Comparison of ENCODE assay signal across 12 cellular contexts in the genomic region with DNA sequence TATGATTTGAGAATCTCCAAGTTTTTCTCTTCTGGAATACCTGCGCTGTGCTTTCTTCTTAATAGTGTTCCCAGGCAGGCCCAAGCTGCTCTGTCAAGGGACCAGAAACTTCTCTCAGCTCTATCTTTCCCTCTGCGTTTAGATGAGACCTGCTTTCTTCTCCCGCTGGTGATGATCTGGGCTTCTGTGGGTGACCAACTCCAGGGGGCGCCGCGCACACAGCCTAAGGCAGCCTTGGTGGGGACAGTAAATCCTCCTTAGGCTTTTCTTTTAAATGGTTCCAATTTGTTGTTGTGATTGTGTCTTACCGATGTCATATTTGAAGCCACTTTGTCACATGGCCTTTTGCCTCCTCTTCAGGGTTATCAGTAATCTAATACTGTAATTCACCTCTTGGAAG.
DNase-seq lines count a peak whose midpoint lies in the region; ATAC-seq and TF ChIP-seq lines count a peak whose summit lies in the region.
"Had no signal": no experiment of that assay in that cellular context is flagged by ENCODE, and none has a peak within 500 bp of the region (broad histone marks: within the 10 kb centered on the region; RNA-seq: fewer than 3 reads in every experiment).

No MANE protein-coding gene starts in this region.

- no peak overlapping the region for H3K4me3 ChIP-seq in HFF-Myc (replicated peaks; ENCODE audit: low read depth, low read length)
- H3K4me3 ChIP-seq in adrenal gland = no peak overlapping the region

- no peak overlapping the region for H3K27ac Mint-ChIP-seq in nephron progenitor cell
- H3K27ac Mint-ChIP-seq: CD14-positive monocyte, natural killer cell had no signal

- H3K4me3 Mint-ChIP-seq in nephron progenitor cell = no peak overlapping the region
- H3K4me3 Mint-ChIP-seq: CD14-positive monocyte, natural killer cell had no signal

- peak; percentile 60 for DNase-seq in activated CD8-positive, alpha-beta memory T cell treated with anti-CD3 and anti-CD28 coated beads, Interleukin-2, amount 50 U/mL, for 48 hours
- no peak for DNase-seq in activated CD8-positive, alpha-beta memory T cell treated with anti-CD3 and anti-CD28 coated beads, Interleukin-2, amount 50 U/mL, for 4 hours
- DNase-seq in HFF-Myc (ENCODE audit: extremely low read depth, low read depth) (no peak), adrenal gland (peak in 5 of 7 donors; percentile 16 to 33 (median 21)), nephron progenitor cell (peak; percentile 9), GF-D8 (lab: John Stamatoyannopoulos, UW) (no peak), amniotic stem cell (lab: John Stamatoyannopoulos, UW) (no peak)
- DNase-seq: natural killer cell, NCI-H2227 treated with DMSO at 0.1 percent for 48 hours, SW 1271 had no signal

- TF ChIP-seq CTCF in HFF-Myc (IDR thresholded peaks at IDR 0.05; ENCODE audit: low read depth, low read length, missing control alignments) (peak; percentile 47), adrenal gland (IDR thresholded peaks at IDR 0.05) (peak in 4 of 6 experiments; percentile 10 to 24 (median 21)), nephron progenitor cell (IDR thresholded peaks at IDR 0.05) (peak; percentile 17)

- H3K4me1 ChIP-seq in adrenal gland (replicated peaks in 1 of 2) = peaks cover 0 to 7% of the 10 kb centered on the region in 2 donors

- no peaks in the 10 kb centered on the region for H3K36me3 ChIP-seq in adrenal gland (replicated peaks in 1 of 2)

- no peaks in the 10 kb centered on the region for H3K9me3 ChIP-seq in adrenal gland (replicated peaks in 1 of 3)

- peaks cover 22% of the 10 kb centered on the region for H3K4me1 Mint-ChIP-seq in nephron progenitor cell
- H3K4me1 Mint-ChIP-seq: CD14-positive monocyte had no signal

- H3K27ac ChIP-seq in adrenal gland = no peak overlapping the region

- no peaks in the 10 kb centered on the region for H3K9me3 Mint-ChIP-seq in nephron progenitor cell
- H3K9me3 Mint-ChIP-seq: natural killer cell had no signal

- 69 to 78% (median 74%) methylated on average over 7 of the region's 7 CpGs for WGBS in adrenal gland, 4 donors

- H3K27me3 ChIP-seq in adrenal gland = no peaks in the 10 kb centered on the region

- no peak for TF ChIP-seq POLR2A in adrenal gland (IDR thresholded peaks at IDR 0.05)

- intact Hi-C loops in adrenal gland (cut with DNase I) = loop anchor here in 1 of 2 donors (10.0 kb wide), 1 partner anchor 251 kb away; no protein-coding TSS in a partner anchor

- H3K36me3 Mint-ChIP-seq in nephron progenitor cell (ENCODE audit: low read depth) = no peaks in the 10 kb centered on the region
- H3K36me3 Mint-ChIP-seq: CD14-positive monocyte, natural killer cell had no signal

- peaks cover 7% of the 10 kb centered on the region for H3K27me3 Mint-ChIP-seq in nephron progenitor cell (ENCODE audit: low read depth, poor library complexity)

- no peak for ATAC-seq in GM18519 (IDR thresholded peaks at IDR 0.05; ENCODE audit: low FRiP score, unreplicated experiment)
- ATAC-seq: natural killer cell had no signal

Comparison
In these comparisons a context has a peak if more than half of its experiments do, and no peak if none do; other contexts are left out.
1. DNase-seq: peak in activated CD8-positive, alpha-beta memory T cell treated with anti-CD3 and anti-CD28 coated beads, Interleukin-2, amount 50 U/mL, for 48 hours (single experiment), adrenal gland (5 of 7) and nephron progenitor cell (single experiment); none in activated CD8-positive, alpha-beta memory T cell treated with anti-CD3 and anti-CD28 coated beads, Interleukin-2, amount 50 U/mL, for 4 hours (single experiment), HFF-Myc (single experiment), GF-D8 (single experiment) and amniotic stem cell (single experiment).
2. Peak in every context shown above with its lines, with median percentiles within 50 percentile points of each other: CTCF ChIP-seq.